ENCODE assay signal across 1 cellular context in genomic region chr19:17136026-17136425, GRCh38.
TF ChIP-seq lines count a peak whose summit lies in the region.

No MANE protein-coding gene starts in this region.

TF ChIP-seq in liver, 16 proteins besides CTCF, POLR2A, EP300 and RAD21 (continued from another document):
- TF ChIP-seq ZBTB33 (IDR thresholded peaks at IDR 0.05) = no peak
- TF ChIP-seq RXRA (IDR thresholded peaks at IDR 0.05) = no peak
- no peak for TF ChIP-seq JUND (IDR thresholded peaks at IDR 0.05)
